17 cellular contexts compared by ENCODE assay signal in the genomic region with DNA sequence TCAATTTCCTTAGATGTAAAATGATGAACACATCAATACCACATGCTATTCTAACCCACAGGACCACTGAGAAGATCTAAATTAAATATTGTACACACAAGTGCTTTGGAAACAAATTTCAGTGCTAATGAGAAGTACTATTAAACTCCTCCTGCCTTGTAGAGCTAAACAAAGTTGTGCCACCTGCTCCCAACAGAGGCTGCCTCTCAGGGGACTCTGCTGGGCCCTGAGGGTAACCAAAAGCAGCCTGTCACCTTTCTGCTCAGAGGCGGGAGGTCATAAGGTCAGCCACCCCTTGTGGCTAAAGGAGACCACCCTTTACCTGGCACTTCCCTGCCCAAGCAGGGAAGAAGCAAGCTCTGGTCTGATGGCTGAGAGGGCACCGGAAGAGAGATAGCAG. TPM values are rescaled to one million over a fixed set of nuclear protein-coding genes. Genes with fewer than 3 reads are reported as not detected.
DNase-seq lines count a peak whose midpoint lies in the region; ATAC-seq and TF ChIP-seq lines count a peak whose summit lies in the region.
"Had no signal": no experiment of that assay in that cellular context is flagged by ENCODE, and none has a peak within 500 bp of the region (broad histone marks: within the 10 kb centered on the region; RNA-seq: fewer than 3 reads in every experiment).

No MANE protein-coding gene starts in this region.

- peaks cover 70% of the 10 kb centered on the region for H3K79me2 ChIP-seq in DND-41 (ENCODE audit: insufficient read depth, low read length)

- H3K4me2 ChIP-seq in DND-41 (ENCODE audit: insufficient read depth, low read length) = peak overlapping the region; percentile 30; the same call in 1 of the 2 replicates

- TF ChIP-seq CTCF in DND-41 (IDR thresholded peaks at IDR 0.05; ENCODE audit: borderline replicate concordance, extremely low read depth, low read length, poor library complexity, severe bottlenecking) = no peak
- TF ChIP-seq CTCF in adrenal gland (IDR thresholded peaks at IDR 0.05) = no peak
- no peak for TF ChIP-seq CTCF in psoas muscle (IDR thresholded peaks at IDR 0.05)
- TF ChIP-seq CTCF in tibial artery (IDR thresholded peaks at IDR 0.05) = no peak

- no peak overlapping the region for H3K4me3 ChIP-seq in DND-41 (ENCODE audit: low read depth in 1 of 2, low read length in 2 of 2)
- no peak overlapping the region for H3K4me3 ChIP-seq in adrenal gland
- no peak overlapping the region for H3K4me3 ChIP-seq in psoas muscle
- no peak overlapping the region for H3K4me3 ChIP-seq in tibial artery
- H3K4me3 ChIP-seq: prostate gland, SJCRH30, suprapubic skin had no signal

- no peaks in the 10 kb centered on the region for H3K27me3 ChIP-seq in DND-41 (ENCODE audit: insufficient read depth, low read length, poor library complexity)
- H3K27me3 ChIP-seq in adrenal gland = no peaks in the 10 kb centered on the region
- H3K27me3 ChIP-seq in psoas muscle (ENCODE audit: insufficient read depth in 3 of 3, low read length in 2 of 3) = no peaks in the 10 kb centered on the region
- H3K27me3 ChIP-seq in tibial artery = no peaks in the 10 kb centered on the region
- H3K27me3 ChIP-seq: SJCRH30, suprapubic skin had no signal

- H3K36me3 ChIP-seq in DND-41 (ENCODE audit: insufficient read depth, low read length) (peaks cover 2% of the 10 kb centered on the region; the same call in 1 of the 2 replicates), adrenal gland (replicated peaks in 1 of 2) (no peaks in the 10 kb centered on the region), psoas muscle (ENCODE audit: insufficient read depth in 1 of 2, low read depth in 1 of 2) (no peaks in the 10 kb centered on the region), tibial artery (no peaks in the 10 kb centered on the region)
- H3K36me3 ChIP-seq: prostate gland, SJCRH30, suprapubic skin had no signal

- no peak overlapping the region for H2AFZ ChIP-seq in DND-41 (ENCODE audit: low read depth, low read length)

- H3K9ac ChIP-seq in DND-41 (ENCODE audit: low read depth, low read length) = no peak overlapping the region

- no peak for ATAC-seq in DND-41 (ENCODE audit: insufficient read depth, low read depth)
- ATAC-seq in psoas muscle = no peak
- ATAC-seq in HG03342 (IDR thresholded peaks at IDR 0.05; ENCODE audit: unreplicated experiment) = no peak
- ATAC-seq: left colon had no signal

- 42 to 69% (median 57%) methylated on average over 2 of the region's 2 CpGs for WGBS in adrenal gland, 4 donors
- 76 to 94% (median 91%) methylated on average over 2 of the region's 2 CpGs for WGBS in psoas muscle, 3 donors

- intact Hi-C loops in adrenal gland (cut with DNase I) (no loop called here), psoas muscle (cut with DNase I) (no loop called here), tibial artery (cut with DNase I; ENCODE audit: low total_unique reads) (no loop called here)

- H3K4me1 ChIP-seq in DND-41 (ENCODE audit: insufficient read depth, low read length) = peaks cover 24% of the 10 kb centered on the region
- H3K4me1 ChIP-seq in adrenal gland (replicated peaks in 1 of 2) = peaks cover 46 to 80% of the 10 kb centered on the region in 2 donors
- peaks cover 86% of the 10 kb centered on the region for H3K4me1 ChIP-seq in psoas muscle
- peaks cover 0 to 80% (median 49%) of the 10 kb centered on the region in 4 donors for H3K4me1 ChIP-seq in tibial artery

- DNase-seq in NCI-H345 treated with DMSO at 0.1 percent for 48 hours (lab: John Stamatoyannopoulos, UW; ENCODE audit: unreplicated experiment) (peak; percentile 29), NCI-H345 (lab: John Stamatoyannopoulos, UW) (no peak), DND-41 (no peak), adrenal gland (peak in 1 of 7 donors; percentile 19), psoas muscle (no peak), tibial artery (no peak)
- DNase-seq in activated naive CD4-positive, alpha-beta T cell treated with Interleukin-2 at 50 U/mL for 16 hours = no peak
- DNase-seq: activated CD4-positive, alpha-beta T cell treated with anti-CD3 and anti-CD28 coated beads, Interleukin-2, amount 50 U/mL, for 4 hours; dermis blood vessel endothelial cell; hippocampal formation; KBM-7; left colon; NCI-H187; SJCRH30 had no signal

- H4K20me1 ChIP-seq in DND-41 (ENCODE audit: insufficient read depth, low read length) = peaks cover 28% of the 10 kb centered on the region

- H3K9me3 ChIP-seq in DND-41 (ENCODE audit: insufficient read depth, low read length, severe bottlenecking) = no peaks in the 10 kb centered on the region
- H3K9me3 ChIP-seq in adrenal gland (replicated peaks in 1 of 3) = no peaks in the 10 kb centered on the region
- H3K9me3 ChIP-seq in psoas muscle = no peaks in the 10 kb centered on the region
- no peaks in the 10 kb centered on the region for H3K9me3 ChIP-seq in tibial artery
- H3K9me3 ChIP-seq: prostate gland, SJCRH30, suprapubic skin had no signal

- no peak overlapping the region for H3K27ac ChIP-seq in DND-41 (ENCODE audit: low read length)
- H3K27ac ChIP-seq in adrenal gland = peak overlapping the region in 3 of 5 donors; percentile 12 to 62 (median 57)
- H3K27ac ChIP-seq in psoas muscle = peak overlapping the region; percentile 56
- H3K27ac ChIP-seq in tibial artery = no peak overlapping the region
- H3K27ac ChIP-seq: SJCRH30 had no signal

- no peak for TF ChIP-seq POLR2A in adrenal gland (IDR thresholded peaks at IDR 0.05)

RNA-seq across cellular contexts. Expression of gene SLC9A1, which starts 6.3 kb away (rescaled TPM):
- total RNA-seq in adrenal gland = 10 to 100 TPM; 12.6 to 44.0 (median 28.4) TPM
- 10 to 100 TPM; 16.3 to 49.0 (median 30.0) TPM for polyA plus RNA-seq in adrenal gland
- 10 to 100 TPM in 1 of 4 donors, 1 to 10 TPM in 3; 5.2 to 14.3 (median 7.7) TPM for total RNA-seq in psoas muscle
- polyA plus RNA-seq in psoas muscle = 10 to 100 TPM in 1 of 3 donors, 1 to 10 TPM in 2; 2.3 to 17.0 (median 3.8) TPM

Comparison
In these comparisons a context has a peak if more than half of its experiments do, and no peak if none do; other contexts are left out.
1. H3K27ac ChIP-seq: peak in adrenal gland (3 of 5) and psoas muscle (single experiment); none in DND-41 (single experiment) and tibial artery (0 of 2).